16 cellular contexts compared by ENCODE assay signal in genomic region chr21:25115021-25115420, GRCh38.
DNase-seq lines count a peak whose midpoint lies in the region; ATAC-seq and TF ChIP-seq lines count a peak whose summit lies in the region.
"Had no signal": no experiment of that assay in that cellular context is flagged by ENCODE, and none has a peak within 500 bp of the region (broad histone marks: within the 10 kb centered on the region; RNA-seq: fewer than 3 reads in every experiment).

No MANE protein-coding gene starts in this region.

- H3K9ac ChIP-seq in MM.1S (ENCODE audit: low read length) = no peak overlapping the region

- H3K9me3 ChIP-seq in MM.1S (replicated peaks; ENCODE audit: insufficient read depth, low read length) (no peaks in the 10 kb centered on the region), tibial artery (no peaks in the 10 kb centered on the region)
- H3K9me3 ChIP-seq: uterus had no signal

- no peaks in the 10 kb centered on the region for H3K79me2 ChIP-seq in MM.1S (ENCODE audit: low read length)

- no peaks in the 10 kb centered on the region for H3K9me2 ChIP-seq in MM.1S (replicated peaks; ENCODE audit: insufficient read depth, low read length)

- H3F3A ChIP-seq in MM.1S (ENCODE audit: insufficient read depth, low read length) = no peaks in the 10 kb centered on the region

- H3K4me1 ChIP-seq in MM.1S (ENCODE audit: low read length) = no peaks in the 10 kb centered on the region
- H3K4me1 ChIP-seq in tibial artery = no peaks in the 10 kb centered on the region
- H3K4me1 ChIP-seq: uterus had no signal

- no peaks in the 10 kb centered on the region for H3K27me3 ChIP-seq in MM.1S (replicated peaks; ENCODE audit: insufficient read depth, low read length)
- H3K27me3 ChIP-seq in tibial artery = no peaks in the 10 kb centered on the region
- H3K27me3 ChIP-seq: uterus had no signal

- TF ChIP-seq CTCF in MM.1S (IDR thresholded peaks at IDR 0.05; ENCODE audit: low read length) (no peak), tibial artery (IDR thresholded peaks at IDR 0.05) (no peak), nephron progenitor cell (IDR thresholded peaks at IDR 0.05) (no peak)

- peak; percentile 44 for DNase-seq in MM.1S
- DNase-seq in AG08395 (ENCODE audit: low spot score) = no peak
- no peak for DNase-seq in tibial artery
- DNase-seq in nephron progenitor cell = no peak
- no peak for DNase-seq in activated CD4-positive, CD25-positive, alpha-beta regulatory T cell treated with anti-CD3 and anti-CD28 coated beads, Interleukin-2, amount 50 U/mL, for 72 hours
- DNase-seq: activated naive CD8-positive, alpha-beta T cell treated with anti-CD3 and anti-CD28 coated beads for 36 hours; Kasumi-1; NCI-H2029; NCI-H774; stimulated activated CD4-positive, alpha-beta T cell treated with anti-CD3 and anti-CD28 coated beads, Interleukin-2, amount 100 ng/mL, for 48 hours; uterus had no signal

- H3K36me3 Mint-ChIP-seq in nephron progenitor cell (ENCODE audit: low read depth) = no peaks in the 10 kb centered on the region
- H3K36me3 Mint-ChIP-seq: activated naive CD8-positive, alpha-beta T cell treated with anti-CD3 and anti-CD28 coated beads for 36 hours; stimulated activated effector memory CD8-positive, alpha-beta T cell treated with anti-CD3 and anti-CD28 coated beads, Interleukin-12 subunit alpha, Interleukin-12 subunit beta, amount 100 ng/mL, for 72 hours had no signal

- intact Hi-C loops in tibial artery (cut with DNase I; ENCODE audit: low total_unique reads) = no loop called here

- H3K36me3 ChIP-seq in MM.1S (replicated peaks; ENCODE audit: insufficient read depth, low read length) (no peaks in the 10 kb centered on the region), tibial artery (no peaks in the 10 kb centered on the region)
- H3K36me3 ChIP-seq: uterus had no signal

- no peak overlapping the region for H3K4me3 Mint-ChIP-seq in nephron progenitor cell
- H3K4me3 Mint-ChIP-seq: activated naive CD8-positive, alpha-beta T cell treated with anti-CD3 and anti-CD28 coated beads for 36 hours; stimulated activated effector memory CD8-positive, alpha-beta T cell treated with anti-CD3 and anti-CD28 coated beads, Interleukin-12 subunit alpha, Interleukin-12 subunit beta, amount 100 ng/mL, for 72 hours had no signal

- H3K27ac ChIP-seq in MM.1S (ENCODE audit: low read length) = no peak overlapping the region
- H3K27ac ChIP-seq in tibial artery = no peak overlapping the region
- H3K27ac ChIP-seq: uterus had no signal

- H4K20me1 ChIP-seq in MM.1S (ENCODE audit: insufficient read depth, low read length) = no peaks in the 10 kb centered on the region

- peak; percentile 88 for ATAC-seq in GM18517 (IDR thresholded peaks at IDR 0.05; ENCODE audit: unreplicated experiment)
- peak; percentile 79 for ATAC-seq in GM21528 (IDR thresholded peaks at IDR 0.05; ENCODE audit: low FRiP score, unreplicated experiment)
- ATAC-seq in HG03045 (IDR thresholded peaks at IDR 0.05; ENCODE audit: unreplicated experiment) = peak; percentile 65
- ATAC-seq: Right ventricle myocardium inferior; stimulated activated effector memory CD8-positive, alpha-beta T cell treated with anti-CD3 and anti-CD28 coated beads, Interleukin-12 subunit alpha, Interleukin-12 subunit beta, amount 100 ng/mL, for 72 hours had no signal

- no peaks in the 10 kb centered on the region for H3K27me3 Mint-ChIP-seq in nephron progenitor cell (ENCODE audit: low read depth, poor library complexity)
- H3K27me3 Mint-ChIP-seq: activated naive CD8-positive, alpha-beta T cell treated with anti-CD3 and anti-CD28 coated beads for 36 hours had no signal

- no peak overlapping the region for H3K27ac Mint-ChIP-seq in nephron progenitor cell
- H3K27ac Mint-ChIP-seq: activated naive CD8-positive, alpha-beta T cell treated with anti-CD3 and anti-CD28 coated beads for 36 hours; stimulated activated effector memory CD8-positive, alpha-beta T cell treated with anti-CD3 and anti-CD28 coated beads, Interleukin-12 subunit alpha, Interleukin-12 subunit beta, amount 100 ng/mL, for 72 hours had no signal

- H2AFZ ChIP-seq in MM.1S (ENCODE audit: low read length) = no peak overlapping the region

- H3K4me2 ChIP-seq in MM.1S (ENCODE audit: low read depth, low read length) = no peak overlapping the region

- H3K4me1 Mint-ChIP-seq in nephron progenitor cell = no peaks in the 10 kb centered on the region
- H3K4me1 Mint-ChIP-seq: activated naive CD8-positive, alpha-beta T cell treated with anti-CD3 and anti-CD28 coated beads for 36 hours; stimulated activated effector memory CD8-positive, alpha-beta T cell treated with anti-CD3 and anti-CD28 coated beads, Interleukin-12 subunit alpha, Interleukin-12 subunit beta, amount 100 ng/mL, for 72 hours had no signal

- H3K4me3 ChIP-seq in MM.1S (ENCODE audit: low read length) = no peak overlapping the region
- no peak overlapping the region for H3K4me3 ChIP-seq in tibial artery
- H3K4me3 ChIP-seq: uterus had no signal

- peaks cover 24% of the 10 kb centered on the region for H3K9me3 Mint-ChIP-seq in nephron progenitor cell
- H3K9me3 Mint-ChIP-seq: activated naive CD8-positive, alpha-beta T cell treated with anti-CD3 and anti-CD28 coated beads for 36 hours had no signal
